In the genomic region with DNA sequence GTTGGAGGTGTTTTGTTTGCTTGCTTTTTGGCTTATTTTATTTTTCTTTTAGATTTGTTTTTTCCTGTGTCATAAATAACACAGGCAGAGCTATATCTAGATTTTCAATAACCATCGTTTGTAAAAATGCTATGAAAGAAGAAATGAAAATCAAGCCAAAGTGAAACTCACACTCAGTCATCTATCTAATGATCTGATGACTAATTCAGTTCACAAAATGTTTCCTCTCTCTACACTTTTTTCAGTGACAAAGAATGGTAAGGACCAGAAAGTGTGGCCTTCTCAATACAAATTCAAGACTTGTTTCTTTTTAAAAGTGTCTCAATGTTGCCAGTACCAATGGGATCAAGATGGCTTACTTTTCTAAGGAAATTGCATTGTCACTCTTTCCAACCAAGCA, we compare ENCODE assay signal across 15 cellular contexts.
A peak's percentile ranks its signal among the peaks of the same experiment; 100 is the strongest.
DNase-seq lines count a peak whose midpoint lies in the region; ATAC-seq and TF ChIP-seq lines count a peak whose summit lies in the region.
"Had no signal": no experiment of that assay in that cellular context is flagged by ENCODE, and none has a peak within 500 bp of the region (broad histone marks: within the 10 kb centered on the region; RNA-seq: fewer than 3 reads in every experiment).

No MANE protein-coding gene starts in this region.

- no peaks in the 10 kb centered on the region for H3K36me3 Mint-ChIP-seq in T-helper 2 cell treated with Interferon-gamma antibody and Interleukin-4, amounts not matched to agents 5 μg/mL and 100 μg/mL, for 36 hours (ENCODE audit: low read depth)

- TF ChIP-seq POLR2A in GM18505 (IDR thresholded peaks at IDR 0.05; ENCODE audit: borderline replicate concordance, extremely low read depth, insufficient read depth, insufficient read length), result no peak

- no peaks in the 10 kb centered on the region for H3K27me3 Mint-ChIP-seq in T-helper 2 cell treated with Interferon-gamma antibody and Interleukin-4, amounts not matched to agents 5 μg/mL and 100 μg/mL, for 36 hours (ENCODE audit: low read depth)
- H3K27me3 Mint-ChIP-seq: progenitor cell of endocrine pancreas had no signal

- DNase-seq in T-helper 2 cell treated with Interferon-gamma antibody and Interleukin-4, amounts not matched to agents 5 μg/mL and 100 μg/mL, for 36 hours (ENCODE audit: low spot score), result no peak
- no peak for DNase-seq in stimulated activated CD4-positive, alpha-beta T cell treated with anti-CD3 and anti-CD28 coated beads, Interleukin-2, amount 100 ng/mL, for 24 hours
- DNase-seq in DMS79 treated with DMSO at 0.1 percent for 48 hours (lab: John Stamatoyannopoulos, UW) (no peak), NCI-H2081 treated with DMSO at 0.1 percent for 48 hours (lab: John Stamatoyannopoulos, UW) (no peak)
- DNase-seq: head of caudate nucleus; NCI-H1105; PC-3; stimulated activated CD4-positive, alpha-beta T cell treated with anti-CD3 and anti-CD28 coated beads, Interleukin-4, amount 100 ng/mL, for 4 hours; substantia nigra; T-helper 9 cell had no signal

- no peak overlapping the region for H3K4me3 Mint-ChIP-seq in T-helper 2 cell treated with Interferon-gamma antibody and Interleukin-4, amounts not matched to agents 5 μg/mL and 100 μg/mL, for 36 hours

- ATAC-seq in GM18505 (IDR thresholded peaks at IDR 0.05; ENCODE audit: unreplicated experiment), result peak; percentile 81
- ATAC-seq in GM19438 (IDR thresholded peaks at IDR 0.05; ENCODE audit: low read depth, unreplicated experiment), result peak; percentile 84
- peak; percentile 84 for ATAC-seq in HG02798 (IDR thresholded peaks at IDR 0.05; ENCODE audit: poor library complexity, unreplicated experiment)
- ATAC-seq in HG03442 (IDR thresholded peaks at IDR 0.05; ENCODE audit: unreplicated experiment), result peak; percentile 88
- ATAC-seq: PC-3 had no signal

- H3K27ac Mint-ChIP-seq in T-helper 2 cell treated with Interferon-gamma antibody and Interleukin-4, amounts not matched to agents 5 μg/mL and 100 μg/mL, for 36 hours, result no peak overlapping the region
- H3K27ac Mint-ChIP-seq: progenitor cell of endocrine pancreas had no signal

- no peaks in the 10 kb centered on the region for H3K4me1 Mint-ChIP-seq in T-helper 2 cell treated with Interferon-gamma antibody and Interleukin-4, amounts not matched to agents 5 μg/mL and 100 μg/mL, for 36 hours (ENCODE audit: low read depth)

- no peaks in the 10 kb centered on the region for H3K9me3 Mint-ChIP-seq in T-helper 2 cell treated with Interferon-gamma antibody and Interleukin-4, amounts not matched to agents 5 μg/mL and 100 μg/mL, for 36 hours
